Comparison of ENCODE assay signal across 11 cellular contexts in genomic region chr1:8420318-8420717, GRCh38.
DNase-seq lines count a peak whose midpoint lies in the region; ATAC-seq, FAIRE-seq and TF ChIP-seq lines count a peak whose summit lies in the region.
"Had no signal": no experiment of that assay in that cellular context is flagged by ENCODE, and none has a peak within 500 bp of the region (broad histone marks: within the 10 kb centered on the region; RNA-seq: fewer than 3 reads in every experiment).

No MANE protein-coding gene starts in this region.

- FAIRE-seq in A549 (lab: Jason Lieb, UNC) = no peak
- FAIRE-seq: bronchial epithelial cell had no signal

- H3K27ac ChIP-seq in A549 = no peak overlapping the region
- H3K27ac ChIP-seq in Karpas-422 (ENCODE audit: low read length) = peak overlapping the region; percentile 92
- peak overlapping the region in 3 of 4 donors; percentile 98 to 100 (median 100) for H3K27ac ChIP-seq in esophagus squamous epithelium
- peak overlapping the region in 1 of 2 donors; percentile 8 for H3K27ac ChIP-seq in ovary

- H2AFZ ChIP-seq in Karpas-422 (ENCODE audit: low read length) = no peak overlapping the region

- POLR2A ChIA-PET in A549 (lab: Yijun Ruan, JAX) = no interaction called here

- H3K9me3 ChIP-seq in A549 (no peaks in the 10 kb centered on the region), Karpas-422 (ENCODE audit: low read length) (no peaks in the 10 kb centered on the region), esophagus squamous epithelium (no peaks in the 10 kb centered on the region), ovary (no peaks in the 10 kb centered on the region)

- TF ChIP-seq POLR2A in A549 (IDR thresholded peaks at IDR 0.05; ENCODE audit: low read length) (no peak), esophagus squamous epithelium (IDR thresholded peaks at IDR 0.05) (no peak), ovary (IDR thresholded peaks at IDR 0.05) (no peak)

- H3K36me3 ChIP-seq in Karpas-422 (ENCODE audit: insufficient read depth, low read length) (peaks cover 65% of the 10 kb centered on the region), esophagus squamous epithelium (peaks cover 0 to 47% (median 3%) of the 10 kb centered on the region in 3 donors), ovary (no peaks in the 10 kb centered on the region)

- CTCF ChIA-PET in A549 (lab: Yijun Ruan, JAX) = interaction anchor here (0.7 to 1.5 kb wide), 3 partner anchors 12 to 306 kb away, joined by 3 to 4 read pairs (median 3); no protein-coding TSS in a partner anchor

- peaks cover 88% of the 10 kb centered on the region for H3K79me2 ChIP-seq in Karpas-422 (ENCODE audit: low read length)

- H3K4me1 ChIP-seq in A549 (peaks cover 40% of the 10 kb centered on the region), Karpas-422 (ENCODE audit: low read length) (peaks cover 68% of the 10 kb centered on the region), esophagus squamous epithelium (peaks cover 38 to 86% (median 53%) of the 10 kb centered on the region in 3 donors), ovary (ENCODE audit: insufficient read depth) (peaks cover 33% of the 10 kb centered on the region)

- DNase-seq in A549 (ENCODE audit: low read depth in 1 of 2, low spot score in 1 of 2) = no peak
- DNase-seq in Karpas-422 = no peak
- DNase-seq in esophagus squamous epithelium (lab: John Stamatoyannopoulos, UW) = no peak
- DNase-seq in ovary = no peak
- no peak for DNase-seq in anterior cingulate cortex (lab: John Stamatoyannopoulos, UW)
- DNase-seq: AML-193, NCI-H446 had no signal

- H3K4me2 ChIP-seq in A549 = peak overlapping the region; percentile 54
- peak overlapping the region; percentile 92 for H3K4me2 ChIP-seq in Karpas-422 (ENCODE audit: low read depth, low read length, poor library complexity, severe bottlenecking)

- H3K4me3 ChIP-seq in A549 (no peak overlapping the region), Karpas-422 (ENCODE audit: low read length) (peak overlapping the region; percentile 77), esophagus squamous epithelium (peak overlapping the region in 3 of 4 donors; percentile 83 to 96 (median 95)), ovary (peak overlapping the region; percentile 77)

- TF ChIP-seq RAD21 in A549 (conservative IDR thresholded peaks at IDR 0.05 in 1 of 2, IDR thresholded peaks at IDR 0.05 in 1 of 2) = no peak

- H3K27me3 ChIP-seq in Karpas-422 (ENCODE audit: low read length) (no peaks in the 10 kb centered on the region), esophagus squamous epithelium (no peaks in the 10 kb centered on the region), ovary (no peaks in the 10 kb centered on the region)

- H3K9ac ChIP-seq in Karpas-422 (ENCODE audit: low read length) = peak overlapping the region; percentile 91

- intact Hi-C loops in esophagus squamous epithelium (cut with DNase I) (no loop called here), ovary (cut with DNase I) (no loop called here)

- no peak for TF ChIP-seq CTCF in A549 (IDR thresholded peaks at IDR 0.05)
- TF ChIP-seq CTCF in esophagus squamous epithelium (IDR thresholded peaks at IDR 0.05) = no peak
- no peak for TF ChIP-seq CTCF in ovary (IDR thresholded peaks at IDR 0.05)

- H4K20me1 ChIP-seq in Karpas-422 (ENCODE audit: insufficient read depth, low read depth, low read length) = peaks cover 51% of the 10 kb centered on the region

- ATAC-seq in A549 = no peak
- no peak for ATAC-seq in GM18870 (IDR thresholded peaks at IDR 0.05; ENCODE audit: unreplicated experiment)
- no peak for ATAC-seq in GM19455 (IDR thresholded peaks at IDR 0.05; ENCODE audit: unreplicated experiment)
- no peak for ATAC-seq in GM21619 (IDR thresholded peaks at IDR 0.05; ENCODE audit: unreplicated experiment)

- H3K9me2 ChIP-seq in Karpas-422 (replicated peaks; ENCODE audit: insufficient read depth, low read length) = no peaks in the 10 kb centered on the region

- TF ChIP-seq EP300 in A549 (IDR thresholded peaks at IDR 0.05) = no peak
- no peak for TF ChIP-seq EP300 in ovary (IDR thresholded peaks at IDR 0.05)

TF ChIP-seq in A549, 52 proteins besides CTCF, POLR2A, EP300 and RAD21:
- TF ChIP-seq, protein P1, sequence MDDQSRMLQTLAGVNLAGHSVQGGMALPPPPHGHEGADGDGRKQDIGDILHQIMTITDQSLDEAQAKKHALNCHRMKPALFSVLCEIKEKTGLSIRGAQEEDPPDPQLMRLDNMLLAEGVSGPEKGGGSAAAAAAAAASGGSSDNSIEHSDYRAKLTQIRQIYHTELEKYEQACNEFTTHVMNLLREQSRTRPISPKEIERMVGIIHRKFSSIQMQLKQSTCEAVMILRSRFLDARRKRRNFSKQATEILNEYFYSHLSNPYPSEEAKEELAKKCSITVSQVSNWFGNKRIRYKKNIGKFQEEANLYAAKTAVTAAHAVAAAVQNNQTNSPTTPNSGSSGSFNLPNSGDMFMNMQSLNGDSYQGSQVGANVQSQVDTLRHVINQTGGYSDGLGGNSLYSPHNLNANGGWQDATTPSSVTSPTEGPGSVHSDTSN (IDR thresholded peaks at IDR 0.05) = no peak
- TF ChIP-seq NR3C1 (IDR thresholded peaks at IDR 0.05) = no peak
- no peak for TF ChIP-seq RFX5 (IDR thresholded peaks at IDR 0.05)
- no peak for TF ChIP-seq FOSL2 (IDR thresholded peaks at IDR 0.05)
- no peak for TF ChIP-seq FOSL2 (CRISPR knock-in tag; IDR thresholded peaks at IDR 0.05)
- no peak for TF ChIP-seq RCOR1 (IDR thresholded peaks at IDR 0.05; ENCODE audit: low read depth, low read length)
- TF ChIP-seq TP53 (CRISPR knock-in tag; IDR thresholded peaks at IDR 0.05) = no peak
- TF ChIP-seq KDM1A (IDR thresholded peaks at IDR 0.05; ENCODE audit: low read depth) = no peak
- TF ChIP-seq ZNF302 (CRISPR knock-in tag; IDR thresholded peaks at IDR 0.05) = no peak
- TF ChIP-seq JUNB (IDR thresholded peaks at IDR 0.05) = no peak
- TF ChIP-seq BCL3 (IDR thresholded peaks at IDR 0.05) = no peak
- TF ChIP-seq CBX2 (IDR thresholded peaks at IDR 0.05; ENCODE audit: borderline replicate concordance, low read depth) = no peak
- TF ChIP-seq BHLHE40 (IDR thresholded peaks at IDR 0.05; ENCODE audit: low read depth, low read length) = no peak
- no peak for TF ChIP-seq GATA3 (IDR thresholded peaks at IDR 0.05; ENCODE audit: borderline replicate concordance)
- TF ChIP-seq, protein P2, sequence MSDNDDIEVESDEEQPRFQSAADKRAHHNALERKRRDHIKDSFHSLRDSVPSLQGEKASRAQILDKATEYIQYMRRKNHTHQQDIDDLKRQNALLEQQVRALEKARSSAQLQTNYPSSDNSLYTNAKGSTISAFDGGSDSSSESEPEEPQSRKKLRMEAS (IDR thresholded peaks at IDR 0.05) = no peak
- TF ChIP-seq PHF8 (IDR thresholded peaks at IDR 0.05; ENCODE audit: borderline replicate concordance, low read depth) = no peak

Comparison
In these comparisons a context has a peak if more than half of its experiments do, and no peak if none do; other contexts are left out.
1. H3K27ac ChIP-seq: peak in Karpas-422 (single experiment) and esophagus squamous epithelium (3 of 4); none in A549 (0 of 2).